In the genomic region with DNA sequence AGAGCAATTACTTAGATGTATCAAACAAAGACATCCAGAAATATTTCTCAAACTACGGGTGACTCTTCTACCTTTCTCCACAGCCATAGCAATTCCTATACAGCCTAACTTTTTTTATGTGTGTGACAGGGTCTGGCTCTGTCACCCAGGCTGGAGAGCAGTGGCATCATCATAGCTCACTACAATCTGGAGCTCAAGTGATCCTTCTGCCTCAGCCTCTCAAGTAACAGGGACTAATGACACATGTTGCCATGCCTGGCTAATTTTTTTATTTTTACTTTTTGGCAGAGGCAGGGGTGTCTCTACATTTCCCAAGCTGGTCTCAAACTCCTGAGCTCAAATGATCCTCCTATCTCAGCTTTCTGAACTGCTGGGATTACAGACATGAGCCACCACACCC, we compare ENCODE assay signal across 31 cellular contexts.
"Had no signal": no experiment of that assay in that cellular context is flagged by ENCODE, and none has a peak within 500 bp of the region (broad histone marks: within the 10 kb centered on the region; RNA-seq: fewer than 3 reads in every experiment).

No MANE protein-coding gene starts in this region.

- H3K36me3 ChIP-seq: adrenal gland, brain microvascular endothelial cell, breast epithelium had no signal

- H3K27ac ChIP-seq: adrenal gland, body of pancreas, brain microvascular endothelial cell, breast epithelium, VCaP had no signal

- H3K4me1 ChIP-seq: adrenal gland, body of pancreas, breast epithelium had no signal

- ATAC-seq: activated CD8-positive, alpha-beta T cell treated with anti-CD3 and anti-CD28 coated beads for 36 hours; activated naive CD4-positive, alpha-beta T cell treated with anti-CD3 and anti-CD28 coated beads, Interleukin-2, amount 50 U/mL, for 72 hours; activated T-cell treated with anti-CD3 and anti-CD28 coated beads, Interleukin-2, amount 50 U/mL, for 4 hours; activated T-cell treated with anti-CD3 and anti-CD28 coated beads, Interleukin-2, amount 50 U/mL, for 72 hours; activated T-helper 17 cell treated with anti-CD3 and anti-CD28 coated beads, Interleukin-2, amount 50 U/mL, for 72 hours; body of pancreas had no signal

- DNase-seq: activated B cell treated with CpG ODN at 0.5 μM for 24 hours; activated CD4-positive, alpha-beta memory T cell treated with anti-CD3 and anti-CD28 coated beads for 36 hours; activated CD4-positive, alpha-beta T cell treated with anti-CD3 and anti-CD28 coated beads for 4 hours; activated CD4-positive, alpha-beta T cell treated with anti-CD3 and anti-CD28 coated beads, Interleukin-2, amount 10 ng/mL, durations not matched to agents 24 days and 14 days; activated CD4-positive, alpha-beta T cell treated with anti-CD3 and anti-CD28 coated beads, Interleukin-2, amount 50 U/mL, for 1 hour; activated CD4-positive, alpha-beta T cell treated with anti-CD3 and anti-CD28 coated beads, Interleukin-2, amount 50 U/mL, for 4 hours; activated CD4-positive, CD25-positive, alpha-beta regulatory T cell treated with anti-CD3 and anti-CD28 coated beads, Interleukin-2, amount 50 U/mL, for 72 hours; activated CD8-positive, alpha-beta memory T cell treated with anti-CD3 and anti-CD28 coated beads, Interleukin-2, amount 50 U/mL, for 4 hours; activated CD8-positive, alpha-beta T cell treated with anti-CD3 and anti-CD28 coated beads for 36 hours; activated effector memory CD4-positive, alpha-beta T cell treated with anti-CD3 and anti-CD28 coated beads, Interleukin-2, amount 50 U/mL, for 16 hours; activated gamma-delta T cell treated with Interleukin-2 at 50 U/mL for 16 hours; activated naive CD4-positive, alpha-beta T cell; activated naive CD4-positive, alpha-beta T cell treated with anti-CD3 and anti-CD28 coated beads for 36 hours; activated naive CD4-positive, alpha-beta T cell treated with anti-CD3 and anti-CD28 coated beads, Interleukin-2, amount 50 U/mL, for 16 hours; activated naive CD8-positive, alpha-beta T cell treated with anti-CD3 and anti-CD28 coated beads for 36 hours; activated T-cell treated with anti-CD3 and anti-CD28 coated beads for 4 hours; activated T-cell treated with anti-CD3 and anti-CD28 coated beads, Interleukin-2, amount 50 U/mL, for 1 hour; activated T-cell treated with anti-CD3 and anti-CD28 coated beads, Interleukin-2, amount 50 U/mL, for 4 hours; activated T-cell treated with anti-CD3 and anti-CD28 coated beads, Interleukin-2, amount 50 U/mL, for 72 hours; adrenal gland; amniotic stem cell; aorta; body of pancreas; brain microvascular endothelial cell; cerebellar nuclear complex; T-helper 2 cell; T-helper 9 cell had no signal

- H3K9me3 ChIP-seq: adrenal gland, body of pancreas, breast epithelium had no signal

- H3K4me3 ChIP-seq: adrenal gland, body of pancreas, breast epithelium had no signal

- H3K27me3 ChIP-seq: adrenal gland, body of pancreas, brain microvascular endothelial cell, breast epithelium had no signal
